In the genomic region with DNA sequence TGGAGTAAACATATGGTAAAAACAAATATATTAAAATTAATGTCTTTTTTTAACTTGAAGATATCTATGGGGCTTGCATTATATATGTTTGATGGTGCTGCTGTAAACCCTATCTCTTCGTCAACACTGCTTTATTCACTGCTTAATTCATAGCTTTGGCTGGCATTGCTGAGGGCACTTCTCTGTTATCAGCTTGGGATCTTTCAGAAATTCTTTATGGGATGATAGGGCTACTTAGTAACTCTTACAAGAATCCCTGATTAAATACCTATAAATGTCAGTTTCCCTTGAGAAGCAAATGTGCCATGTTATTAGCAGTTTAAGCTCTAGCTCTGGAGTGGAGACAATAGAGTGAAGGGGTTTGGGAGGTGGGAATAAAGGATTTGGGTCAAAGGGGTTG, we compare ENCODE assay signal across 19 cellular contexts.
DNase-seq lines count a peak whose midpoint lies in the region; ATAC-seq, FAIRE-seq and TF ChIP-seq lines count a peak whose summit lies in the region.
"Had no signal": no experiment of that assay in that cellular context is flagged by ENCODE, and none has a peak within 500 bp of the region (broad histone marks: within the 10 kb centered on the region; RNA-seq: fewer than 3 reads in every experiment).

No MANE protein-coding gene starts in this region.

- H4K20me1 ChIP-seq in HepG2 (ENCODE audit: insufficient read depth, low read length) (no peaks in the 10 kb centered on the region), SK-N-SH (ENCODE audit: insufficient read depth) (no peaks in the 10 kb centered on the region)

- POLR2A ChIA-PET in HepG2 (lab: Yijun Ruan, JAX) (no interaction called here), SK-N-SH (lab: Yijun Ruan, JAX) (no interaction called here)

- FAIRE-seq in HepG2 (lab: Jason Lieb, UNC), result no peak
- FAIRE-seq: D721Med, GM12892 had no signal

- H2AFZ ChIP-seq in HepG2 (ENCODE audit: low read length) (no peak overlapping the region), SK-N-SH (ENCODE audit: low read depth) (no peak overlapping the region), mesenchymal stem cell (ENCODE audit: low read depth, low read length) (no peak overlapping the region)

- peaks cover 26% of the 10 kb centered on the region for H3F3A ChIP-seq in SK-N-SH (replicated peaks; ENCODE audit: insufficient read depth)

- no peak overlapping the region for H4K8ac ChIP-seq in mesenchymal stem cell (ENCODE audit: low read length)

- H2BK5ac ChIP-seq in mesenchymal stem cell (ENCODE audit: low read depth, low read length, poor library complexity, severe bottlenecking), result no peak overlapping the region

- no peak overlapping the region for H3K4ac ChIP-seq in mesenchymal stem cell (ENCODE audit: low read depth in 1 of 2, low read length in 2 of 2)

- no TSS peak for BruUV-seq in HepG2 (replicated peaks; lab: Mats Ljungman, UMichigan)

- intact Hi-C loops in HepG2 (cut with micrococcal nuclease; ENCODE audit: unreplicated experiment), result no loop called here
- intact Hi-C loops in right lobe of liver (cut with DNase I), result no loop called here
- intact Hi-C loops in gastrocnemius medialis (cut with DNase I; ENCODE audit: low total_unique reads), result no loop called here

- TF ChIP-seq RAD21 in HepG2 (CRISPR knock-in tag; IDR thresholded peaks at IDR 0.05), result no peak
- no peak for TF ChIP-seq RAD21 in SK-N-SH (IDR thresholded peaks at IDR 0.05; ENCODE audit: low read length)

- TF ChIP-seq CTCF in HepG2 (CRISPR knock-in tag; IDR thresholded peaks at IDR 0.05) (no peak), right lobe of liver (IDR thresholded peaks at IDR 0.05) (no peak), SK-N-SH (IDR thresholded peaks at IDR 0.05) (no peak), gastrocnemius medialis (IDR thresholded peaks at IDR 0.05 in 4 of 5, conservative IDR thresholded peaks at IDR 0.05 in 1 of 5) (no peak)

- H3K4me2 ChIP-seq in HepG2 (ENCODE audit: low read depth, low read length), result no peak overlapping the region
- H3K4me2 ChIP-seq in SK-N-SH, result no peak overlapping the region
- H3K4me2 ChIP-seq in mesenchymal stem cell (ENCODE audit: low read length, poor library complexity, severe bottlenecking), result no peak overlapping the region
- H3K4me2 ChIP-seq: KMS-11 had no signal

- no peak overlapping the region for H2BK120ac ChIP-seq in mesenchymal stem cell (ENCODE audit: low read depth, low read length)

- H3K27me3 ChIP-seq in HepG2 (ENCODE audit: control insufficient read depth in 1 of 2, insufficient read depth in 2 of 2, low read length in 2 of 2) (no peaks in the 10 kb centered on the region), right lobe of liver (no peaks in the 10 kb centered on the region), SK-N-SH (ENCODE audit: insufficient read depth) (no peaks in the 10 kb centered on the region), mesenchymal stem cell (ENCODE audit: control insufficient read depth in 1 of 2, insufficient read depth in 1 of 2, low read length in 2 of 2) (no peaks in the 10 kb centered on the region), gastrocnemius medialis (no peaks in the 10 kb centered on the region)

- H3K18ac ChIP-seq in mesenchymal stem cell (ENCODE audit: low read depth in 1 of 2, low read length in 2 of 2), result no peak overlapping the region

- H3K9me2 ChIP-seq in SK-N-SH, result no peaks in the 10 kb centered on the region

- H3K79me1 ChIP-seq in mesenchymal stem cell (replicated peaks; ENCODE audit: low read length, poor library complexity, severe bottlenecking), result peaks cover 7% of the 10 kb centered on the region

- WGBS in HepG2 (ENCODE audit: low lambda C conversion rate), result 97% methylated on average over 1 of the region's 1 CpG
- 83% methylated on average over 1 of the region's 1 CpG for WGBS in right lobe of liver (ENCODE audit: insufficient coverage, low coverage, low lambda C conversion rate, missing lambda C conversion rate)
- 82% methylated on average over 1 of the region's 1 CpG for WGBS in SK-N-SH (ENCODE audit: low lambda C conversion rate)
- no CpG with 5 or more reads among the region's 1 CpG for WGBS in mesenchymal stem cell

- H3K4me1 ChIP-seq in HepG2 (ENCODE audit: insufficient read depth, low read length) (no peaks in the 10 kb centered on the region), right lobe of liver (peaks cover 0 to 6% (median 0%) of the 10 kb centered on the region in 4 donors), SK-N-SH (ENCODE audit: control insufficient read depth in 1 of 2, insufficient read depth in 2 of 2, low read depth in 1 of 2, low read length in 1 of 2) (peaks cover 3 to 17% of the 10 kb centered on the region in 2 experiments; a peak in 3 of 4 replicates), mesenchymal stem cell (ENCODE audit: control insufficient read depth, insufficient read depth, low read depth, low read length) (peaks cover 5% of the 10 kb centered on the region), gastrocnemius medialis (peaks cover 8 to 15% of the 10 kb centered on the region in 2 donors)

- H3K79me2 ChIP-seq in HepG2 (ENCODE audit: insufficient read depth, low read length), result no peaks in the 10 kb centered on the region
- H3K79me2 ChIP-seq in SK-N-SH (ENCODE audit: insufficient read depth), result no peaks in the 10 kb centered on the region

- TF ChIP-seq EP300 in HepG2 (IDR thresholded peaks at IDR 0.05; ENCODE audit: low read depth in 2 of 2, low read length in 2 of 2) (no peak), HepG2 (CRISPR knock-in tag; IDR thresholded peaks at IDR 0.05; ENCODE audit: borderline replicate concordance) (no peak), SK-N-SH (IDR thresholded peaks at IDR 0.05; ENCODE audit: borderline replicate concordance in 1 of 2, low read depth in 1 of 2, low read length in 1 of 2) (0 out of 4 replicates have a peak, but pooled peaks of 1 of the 2 experiments have one; percentile 17)

- CTCF ChIA-PET in HepG2 (lab: Yijun Ruan, JAX; ENCODE audit: low intra/inter-chr PET ratio, low total read pairs), result no interaction called here
- CTCF ChIA-PET in SK-N-SH (lab: Yijun Ruan, JAX), result interaction anchor here (1.0 to 2.6 kb wide), 3 partner anchors 18 to 197 kb away, joined by 3 to 8 read pairs (median 3); no protein-coding TSS in a partner anchor

- H3K4me3 ChIP-seq in HepG2 (replicated peaks in 1 of 3; ENCODE audit: insufficient read depth in 1 of 3, low read depth in 2 of 3, low read length in 3 of 3) (no peak overlapping the region), right lobe of liver (no peak overlapping the region), SK-N-SH (ENCODE audit: low read depth in 2 of 2, low read length in 1 of 2) (no peak overlapping the region), mesenchymal stem cell (ENCODE audit: insufficient read depth in 1 of 2, low read depth in 1 of 2, low read length in 2 of 2) (no peak overlapping the region), gastrocnemius medialis (no peak overlapping the region)

- no peak overlapping the region for H3K14ac ChIP-seq in mesenchymal stem cell (ENCODE audit: low read length in 2 of 2)

- H3K23ac ChIP-seq in mesenchymal stem cell (ENCODE audit: low read length in 2 of 2), result no peak overlapping the region

- H3K36me3 ChIP-seq in HepG2 (replicated peaks in 1 of 2; ENCODE audit: control insufficient read depth in 1 of 2, insufficient read depth in 2 of 2, low read length in 2 of 2) (peaks cover 7 to 18% of the 10 kb centered on the region in 2 experiments; a peak in 3 of 5 replicates), right lobe of liver (peaks cover 0 to 20% (median 8%) of the 10 kb centered on the region in 4 donors), SK-N-SH (replicated peaks in 1 of 2; ENCODE audit: control insufficient read depth in 1 of 2, insufficient read depth in 2 of 2, low read length in 1 of 2) (peaks cover 29 to 31% of the 10 kb centered on the region in 2 experiments), mesenchymal stem cell (ENCODE audit: control insufficient read depth in 1 of 2, insufficient read depth in 2 of 2, low read depth in 1 of 2, low read length in 2 of 2) (peaks cover 17 to 40% of the 10 kb centered on the region in 2 experiments), gastrocnemius medialis (peaks cover 0 to 19% of the 10 kb centered on the region in 2 donors)

- H3K9me3 ChIP-seq in HepG2 (ENCODE audit: low read length) (no peaks in the 10 kb centered on the region), right lobe of liver (no peaks in the 10 kb centered on the region), SK-N-SH (no peaks in the 10 kb centered on the region), mesenchymal stem cell (ENCODE audit: control insufficient read depth, low read length) (no peaks in the 10 kb centered on the region), gastrocnemius medialis (no peaks in the 10 kb centered on the region)

- no peak overlapping the region for H3K9ac ChIP-seq in HepG2 (ENCODE audit: insufficient read depth, low read depth, low read length)
- no peak overlapping the region for H3K9ac ChIP-seq in SK-N-SH
- no peak overlapping the region for H3K9ac ChIP-seq in mesenchymal stem cell (ENCODE audit: low read length)
- H3K9ac ChIP-seq: KMS-11 had no signal

- H2BK12ac ChIP-seq in mesenchymal stem cell (ENCODE audit: low read length in 2 of 2), result no peak overlapping the region

- no peak overlapping the region for H4K91ac ChIP-seq in mesenchymal stem cell (ENCODE audit: low read length)

- TF ChIP-seq POLR2A in HepG2 (IDR thresholded peaks at IDR 0.05; ENCODE audit: insufficient read depth in 1 of 2, low read depth in 2 of 2, low read length in 2 of 2), result no peak
- TF ChIP-seq POLR2A in right lobe of liver (IDR thresholded peaks at IDR 0.05), result no peak
- no peak for TF ChIP-seq POLR2A in gastrocnemius medialis (IDR thresholded peaks at IDR 0.05)

- in situ Hi-C loops in HepG2 (cut with HindIII; ENCODE audit: extremely low pct_ligation_motif_present, low pct_unique_long_range_greater_than_20kb), result no loop called here
- in situ Hi-C loops in gastrocnemius medialis (cut with MboI; ENCODE audit: low sequenced_read_pairs in 4 of 4), result no loop called here
- in situ Hi-C loops in KBM-7 (cut with MboI; ENCODE audit: low pct_unique_long_range_greater_than_20kb, low sequenced_read_pairs), result no loop called here

- no peak for DNase-seq in HepG2 (ENCODE audit: low spot score)
- no peak for DNase-seq in right lobe of liver
- no peak for DNase-seq in SK-N-SH
- no peak for DNase-seq in mesenchymal stem cell
- DNase-seq in gastrocnemius medialis, result no peak
- no peak for DNase-seq in KBM-7
- DNase-seq: 8988T; NCI-H1436; NCI-H2029; NCI-H2171 treated with DMSO at 0.1 percent for 48 hours; NCI-H446; NK-92 treated with Interleukin-12 subunit alpha and Interleukin-12 subunit beta, amount 100 ng/mL, for 24 hours; SHP77 had no signal

- H2BK15ac ChIP-seq in mesenchymal stem cell (ENCODE audit: low read depth, poor library complexity, severe bottlenecking), result no peak overlapping the region

- peak overlapping the region; percentile 29 for H2AK5ac ChIP-seq in mesenchymal stem cell (ENCODE audit: low read length, severe bottlenecking)

- ATAC-seq in HepG2 (no peak), right lobe of liver (no peak), gastrocnemius medialis (no peak), GM18517 (IDR thresholded peaks at IDR 0.05; ENCODE audit: unreplicated experiment) (no peak), GM18502 (IDR thresholded peaks at IDR 0.05; ENCODE audit: poor library complexity, unreplicated experiment) (no peak)

- H3K27ac ChIP-seq in HepG2 (ENCODE audit: extremely low read length, insufficient read depth, low read length) (no peak overlapping the region), right lobe of liver (no peak overlapping the region), SK-N-SH (ENCODE audit: low read depth in 2 of 2, low read length in 1 of 2) (no peak overlapping the region; a peak in 1 of 4 replicates), mesenchymal stem cell (ENCODE audit: low read length, poor library complexity, severe bottlenecking) (no peak overlapping the region), gastrocnemius medialis (no peak overlapping the region)
- H3K27ac ChIP-seq: C4-2B, KMS-11 had no signal

Comparison
In these comparisons a context has a peak if more than half of its experiments do, and no peak if none do; other contexts are left out.
1. Of the 25 proteins assayed by ChIP-seq in both HepG2 and SK-N-SH: peak only in HepG2: none; only in SK-N-SH: PBX3; in both: none; in neither: 23; mixed calls (peak in some experiments, not most) for 1.